Comparison of ENCODE assay signal across 18 cellular contexts in genomic region chr15:66653852-66654251, GRCh38. TPM values are rescaled to one million over a fixed set of nuclear protein-coding genes. Genes with fewer than 3 reads are reported as not detected.
A peak's percentile ranks its signal among the peaks of the same experiment; 100 is the strongest.
DNase-seq lines count a peak whose midpoint lies in the region; ATAC-seq, FAIRE-seq and TF ChIP-seq lines count a peak whose summit lies in the region.
"Had no signal": no experiment of that assay in that cellular context is flagged by ENCODE, and none has a peak within 500 bp of the region (broad histone marks: within the 10 kb centered on the region; RNA-seq: fewer than 3 reads in every experiment).

No MANE protein-coding gene starts in this region.

- TF ChIP-seq CTCF in left ventricle myocardium inferior (IDR thresholded peaks at IDR 0.05; ENCODE audit: borderline replicate concordance) (no peak), VCaP (conservative IDR thresholded peaks at IDR 0.05) (no peak), upper lobe of right lung (IDR thresholded peaks at IDR 0.05) (no peak)

- no peaks in the 10 kb centered on the region for H3K36me3 ChIP-seq in left ventricle myocardium inferior
- no peaks in the 10 kb centered on the region for H3K36me3 ChIP-seq in upper lobe of right lung

- H3K27me3 ChIP-seq in left ventricle myocardium inferior (ENCODE audit: low read depth) (no peaks in the 10 kb centered on the region), upper lobe of right lung (no peaks in the 10 kb centered on the region)

- intact Hi-C loops in left ventricle myocardium inferior (cut with micrococcal nuclease), result no loop called here
- intact Hi-C loops in cardiac septum (cut with DNase I), result no loop called here
- intact Hi-C loops in upper lobe of right lung (cut with DNase I), result no loop called here

- peak overlapping the region in 3 of 8 donors; percentile 43 to 80 (median 80) for H3K4me3 Mint-ChIP-seq in naive B cell
- H3K4me3 Mint-ChIP-seq: activated CD4-positive, alpha-beta T cell treated with anti-CD3 and anti-CD28 coated beads, Interleukin-2, amount 10 ng/mL, durations not matched to agents 7 days and 5 days; activated naive CD8-positive, alpha-beta T cell treated with anti-CD3 and anti-CD28 coated beads, Interleukin-2, amount 10 ng/mL, durations not matched to agents 7 days and 5 days; activated T-helper 17 cell treated with anti-CD3 and anti-CD28 coated beads, Interleukin-2, amount 50 U/mL, for 72 hours had no signal

- H3K27ac ChIP-seq in left ventricle myocardium inferior (replicated peaks) (peak overlapping the region; percentile 75), VCaP (peak overlapping the region; percentile 99), upper lobe of right lung (peak overlapping the region; percentile 65)

- FAIRE-seq in GM12891 (lab: Jason Lieb, UNC), result no peak
- FAIRE-seq: endothelial cell of umbilical vein had no signal

- ATAC-seq in naive B cell (ENCODE audit: low read depth in 2 of 2), result no peak
- ATAC-seq in upper lobe of right lung, result no peak
- ATAC-seq: activated T-helper 17 cell treated with anti-CD3 and anti-CD28 coated beads, Interleukin-2, amount 50 U/mL, for 72 hours; HCT116 had no signal

- peak overlapping the region in 3 of 6 donors; percentile 46 to 85 (median 67) for H3K27ac Mint-ChIP-seq in naive B cell
- H3K27ac Mint-ChIP-seq: activated CD4-positive, alpha-beta T cell treated with anti-CD3 and anti-CD28 coated beads, Interleukin-2, amount 10 ng/mL, durations not matched to agents 7 days and 5 days; activated naive CD8-positive, alpha-beta T cell treated with anti-CD3 and anti-CD28 coated beads, Interleukin-2, amount 10 ng/mL, durations not matched to agents 7 days and 5 days; activated T-helper 17 cell treated with anti-CD3 and anti-CD28 coated beads, Interleukin-2, amount 50 U/mL, for 72 hours had no signal

- no peaks in the 10 kb centered on the region for H3K36me3 Mint-ChIP-seq in naive B cell
- H3K36me3 Mint-ChIP-seq: activated naive CD8-positive, alpha-beta T cell treated with anti-CD3 and anti-CD28 coated beads, Interleukin-2, amount 10 ng/mL, durations not matched to agents 7 days and 5 days had no signal

- TF ChIP-seq POLR2A in GM12891 (IDR thresholded peaks at IDR 0.05; ENCODE audit: low read depth, low read length), result no peak

- H3K9me3 Mint-ChIP-seq in naive B cell, result no peaks in the 10 kb centered on the region
- H3K9me3 Mint-ChIP-seq: activated CD4-positive, alpha-beta T cell treated with anti-CD3 and anti-CD28 coated beads, Interleukin-2, amount 10 ng/mL, durations not matched to agents 7 days and 5 days; activated naive CD8-positive, alpha-beta T cell treated with anti-CD3 and anti-CD28 coated beads, Interleukin-2, amount 10 ng/mL, durations not matched to agents 7 days and 5 days; activated T-helper 17 cell treated with anti-CD3 and anti-CD28 coated beads, Interleukin-2, amount 50 U/mL, for 72 hours had no signal

- DNase-seq in left ventricle myocardium inferior (no peak), cardiac septum (ENCODE audit: low spot score) (no peak), naive B cell (peak; percentile 9), upper lobe of right lung (no peak), GM12891 (ENCODE audit: insufficient read length, low spot score) (no peak)
- DNase-seq in stimulated activated CD4-positive, alpha-beta T cell treated with anti-CD3 and anti-CD28 coated beads, Interleukin-15, amount 100 ng/mL, for 24 hours, result no peak
- DNase-seq: ACHN; activated CD4-positive, alpha-beta T cell treated with anti-CD3 and anti-CD28 coated beads, Interleukin-2, amount 10 ng/mL, durations not matched to agents 7 days and 5 days; activated naive CD8-positive, alpha-beta T cell treated with anti-CD3 and anti-CD28 coated beads, Interleukin-2, amount 10 ng/mL, durations not matched to agents 7 days and 5 days; C1 segment of cervical spinal cord; cerebellar nuclear complex; EL; NCI-H1092 treated with DMSO at 0.1 percent for 48 hours; NCI-H187 treated with DMSO at 0.1 percent for 48 hours had no signal

- H3K4me1 ChIP-seq in left ventricle myocardium inferior (peaks cover 46% of the 10 kb centered on the region), upper lobe of right lung (peaks cover 19% of the 10 kb centered on the region)

- H3K9me3 ChIP-seq in left ventricle myocardium inferior (replicated peaks) (no peaks in the 10 kb centered on the region), upper lobe of right lung (no peaks in the 10 kb centered on the region)

- peaks cover 0 to 55% (median 52%) of the 10 kb centered on the region in 3 donors for H3K27me3 Mint-ChIP-seq in naive B cell

- peaks cover 0 to 11% (median 0%) of the 10 kb centered on the region in 3 donors for H3K4me1 Mint-ChIP-seq in naive B cell
- H3K4me1 Mint-ChIP-seq: activated T-helper 17 cell treated with anti-CD3 and anti-CD28 coated beads, Interleukin-2, amount 50 U/mL, for 72 hours had no signal

- no peak overlapping the region for H3K4me3 ChIP-seq in left ventricle myocardium inferior
- H3K4me3 ChIP-seq in upper lobe of right lung, result no peak overlapping the region

TF ChIP-seq in GM12891, 5 proteins besides CTCF, POLR2A, EP300 and RAD21:
- no peak for TF ChIP-seq SPI1 (IDR thresholded peaks at IDR 0.05; ENCODE audit: low read depth, low read length)

RNA-seq across cellular contexts. Expression of gene SMAD6, which starts 48.2 kb away (rescaled TPM):
- total RNA-seq in left ventricle myocardium inferior (20.3 TPM), cardiac septum (50.2 TPM), upper lobe of right lung (167 TPM)
- polyA plus RNA-seq in naive B cell (ENCODE audit: low read depth in 6 of 6), result not detected
- polyA plus RNA-seq in GM12891 (2012; ENCODE audit: low read depth, missing spikeins), result not detected
